Comparison of ENCODE assay signal across 1 cellular context in the genomic region with DNA sequence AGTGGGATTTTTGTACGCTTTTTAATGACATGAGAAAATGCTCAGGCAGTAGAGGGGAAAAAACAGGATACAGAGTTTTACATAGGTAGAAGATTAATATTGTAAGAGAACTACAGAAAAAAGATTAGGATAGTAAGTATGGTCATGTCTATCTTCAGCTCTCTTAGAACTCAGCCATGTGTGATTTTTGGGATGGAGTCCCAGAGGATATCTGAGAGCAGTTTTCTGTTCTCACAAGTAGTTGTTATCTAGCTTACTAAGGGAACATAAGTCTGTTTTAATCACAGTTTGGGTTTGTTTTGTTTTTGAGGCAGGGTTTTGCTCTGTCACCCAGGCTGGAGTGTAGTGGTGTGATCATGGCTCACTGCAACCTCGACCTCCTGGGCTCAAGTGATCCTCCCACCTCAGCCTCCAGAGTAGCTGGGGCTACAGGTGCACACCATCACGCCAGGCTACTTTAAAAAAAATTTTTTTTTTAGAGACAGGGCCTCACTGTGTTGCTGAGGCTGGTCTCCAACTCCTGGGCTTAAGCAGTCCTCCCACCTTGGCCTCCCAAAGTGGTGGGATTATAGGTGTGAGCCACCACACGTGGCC.
TF ChIP-seq lines count a peak whose summit lies in the region.

No MANE protein-coding gene starts in this region.

TF ChIP-seq in HEK293, 187 proteins besides CTCF, POLR2A, EP300 and RAD21 (continued from another document):
- TF ChIP-seq, protein P1, sequence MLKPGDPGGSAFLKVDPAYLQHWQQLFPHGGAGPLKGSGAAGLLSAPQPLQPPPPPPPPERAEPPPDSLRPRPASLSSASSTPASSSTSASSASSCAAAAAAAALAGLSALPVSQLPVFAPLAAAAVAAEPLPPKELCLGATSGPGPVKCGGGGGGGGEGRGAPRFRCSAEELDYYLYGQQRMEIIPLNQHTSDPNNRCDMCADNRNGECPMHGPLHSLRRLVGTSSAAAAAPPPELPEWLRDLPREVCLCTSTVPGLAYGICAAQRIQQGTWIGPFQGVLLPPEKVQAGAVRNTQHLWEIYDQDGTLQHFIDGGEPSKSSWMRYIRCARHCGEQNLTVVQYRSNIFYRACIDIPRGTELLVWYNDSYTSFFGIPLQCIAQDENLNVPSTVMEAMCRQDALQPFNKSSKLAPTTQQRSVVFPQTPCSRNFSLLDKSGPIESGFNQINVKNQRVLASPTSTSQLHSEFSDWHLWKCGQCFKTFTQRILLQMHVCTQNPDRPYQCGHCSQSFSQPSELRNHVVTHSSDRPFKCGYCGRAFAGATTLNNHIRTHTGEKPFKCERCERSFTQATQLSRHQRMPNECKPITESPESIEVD (tag by site-specific recombination; IDR thresholded peaks at IDR 0.05), result peak; percentile 40; the same call in 1 of the 2 replicates
